2 cellular contexts compared by ENCODE assay signal in the genomic region with DNA sequence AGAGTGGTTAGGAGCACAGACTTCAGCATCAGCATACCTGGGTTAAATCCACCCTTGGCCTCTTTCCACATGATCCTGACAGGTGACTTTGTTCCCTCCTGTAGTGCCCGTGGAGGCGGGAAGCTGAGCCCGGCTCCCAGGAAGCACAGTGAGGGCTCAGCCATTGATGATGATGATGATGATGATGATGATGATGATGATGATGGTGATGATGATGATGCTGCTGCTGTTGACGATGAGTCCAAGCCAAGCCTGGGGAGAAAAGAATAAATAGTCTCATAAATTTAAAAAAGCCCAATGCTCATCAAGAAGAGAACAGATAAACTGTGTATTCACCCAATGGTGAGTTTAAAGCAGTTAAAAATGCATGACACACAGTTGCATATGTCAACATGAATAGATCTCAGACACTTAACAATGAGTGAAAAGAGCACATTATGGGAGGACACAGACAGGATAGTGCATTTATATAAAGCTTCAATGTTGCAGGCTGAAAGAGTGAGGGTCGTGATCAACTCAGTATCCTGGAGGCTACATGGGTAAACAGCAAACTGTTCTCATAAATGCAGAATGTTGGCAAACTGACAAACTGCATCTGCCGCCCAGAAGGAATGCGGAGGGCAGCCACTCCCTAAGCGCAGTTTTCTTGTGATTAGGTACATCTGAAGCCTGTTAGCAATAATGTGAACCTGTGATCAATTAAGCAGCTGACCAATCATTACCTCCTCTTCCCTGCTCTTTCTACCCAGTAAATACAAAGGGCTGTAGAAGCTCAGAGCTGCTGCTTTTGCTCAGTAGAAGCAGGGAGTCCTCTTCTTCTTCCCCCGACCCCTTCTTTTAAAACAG.
TF ChIP-seq lines count a peak whose summit lies in the region.

No MANE protein-coding gene starts in this region.

TF ChIP-seq in SK-N-SH treated with all-trans-retinoic acid at 6 μM for 48 hours, 23 proteins besides CTCF, POLR2A, EP300 and RAD21:
- TF ChIP-seq ARNTL (CRISPR knock-in tag; IDR thresholded peaks at IDR 0.05; ENCODE audit: borderline replicate concordance, low read depth) = no peak
- TF ChIP-seq, protein P1, sequence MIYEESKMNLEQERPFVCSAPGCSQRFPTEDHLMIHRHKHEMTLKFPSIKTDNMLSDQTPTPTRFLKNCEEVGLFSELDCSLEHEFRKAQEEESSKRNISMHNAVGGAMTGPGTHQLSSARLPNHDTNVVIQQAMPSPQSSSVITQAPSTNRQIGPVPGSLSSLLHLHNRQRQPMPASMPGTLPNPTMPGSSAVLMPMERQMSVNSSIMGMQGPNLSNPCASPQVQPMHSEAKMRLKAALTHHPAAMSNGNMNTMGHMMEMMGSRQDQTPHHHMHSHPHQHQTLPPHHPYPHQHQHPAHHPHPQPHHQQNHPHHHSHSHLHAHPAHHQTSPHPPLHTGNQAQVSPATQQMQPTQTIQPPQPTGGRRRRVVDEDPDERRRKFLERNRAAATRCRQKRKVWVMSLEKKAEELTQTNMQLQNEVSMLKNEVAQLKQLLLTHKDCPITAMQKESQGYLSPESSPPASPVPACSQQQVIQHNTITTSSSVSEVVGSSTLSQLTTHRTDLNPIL (CRISPR knock-in tag; IDR thresholded peaks at IDR 0.05; ENCODE audit: low read depth) = no peak
- TF ChIP-seq BACH2 (CRISPR knock-in tag; IDR thresholded peaks at IDR 0.05; ENCODE audit: borderline replicate concordance) = no peak
- TF ChIP-seq, protein P2, sequence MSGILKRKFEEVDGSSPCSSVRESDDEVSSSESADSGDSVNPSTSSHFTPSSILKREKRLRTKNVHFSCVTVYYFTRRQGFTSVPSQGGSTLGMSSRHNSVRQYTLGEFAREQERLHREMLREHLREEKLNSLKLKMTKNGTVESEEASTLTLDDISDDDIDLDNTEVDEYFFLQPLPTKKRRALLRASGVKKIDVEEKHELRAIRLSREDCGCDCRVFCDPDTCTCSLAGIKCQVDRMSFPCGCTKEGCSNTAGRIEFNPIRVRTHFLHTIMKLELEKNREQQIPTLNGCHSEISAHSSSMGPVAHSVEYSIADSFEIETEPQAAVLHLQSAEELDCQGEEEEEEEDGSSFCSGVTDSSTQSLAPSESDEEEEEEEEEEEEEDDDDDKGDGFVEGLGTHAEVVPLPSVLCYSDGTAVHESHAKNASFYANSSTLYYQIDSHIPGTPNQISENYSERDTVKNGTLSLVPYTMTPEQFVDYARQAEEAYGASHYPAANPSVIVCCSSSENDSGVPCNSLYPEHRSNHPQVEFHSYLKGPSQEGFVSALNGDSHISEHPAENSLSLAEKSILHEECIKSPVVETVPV (CRISPR knock-in tag; IDR thresholded peaks at IDR 0.05) = no peak
- TF ChIP-seq, protein P3, sequence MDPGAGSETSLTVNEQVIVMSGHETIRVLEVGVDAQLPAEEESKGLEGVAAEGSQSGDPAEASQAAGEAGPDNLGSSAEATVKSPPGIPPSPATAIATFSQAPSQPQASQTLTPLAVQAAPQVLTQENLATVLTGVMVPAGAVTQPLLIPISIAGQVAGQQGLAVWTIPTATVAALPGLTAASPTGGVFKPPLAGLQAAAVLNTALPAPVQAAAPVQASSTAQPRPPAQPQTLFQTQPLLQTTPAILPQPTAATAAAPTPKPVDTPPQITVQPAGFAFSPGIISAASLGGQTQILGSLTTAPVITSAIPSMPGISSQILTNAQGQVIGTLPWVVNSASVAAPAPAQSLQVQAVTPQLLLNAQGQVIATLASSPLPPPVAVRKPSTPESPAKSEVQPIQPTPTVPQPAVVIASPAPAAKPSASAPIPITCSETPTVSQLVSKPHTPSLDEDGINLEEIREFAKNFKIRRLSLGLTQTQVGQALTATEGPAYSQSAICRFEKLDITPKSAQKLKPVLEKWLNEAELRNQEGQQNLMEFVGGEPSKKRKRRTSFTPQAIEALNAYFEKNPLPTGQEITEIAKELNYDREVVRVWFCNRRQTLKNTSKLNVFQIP (CRISPR knock-in tag; IDR thresholded peaks at IDR 0.05; ENCODE audit: borderline replicate concordance, low read depth) = no peak
- TF ChIP-seq CSDC2 (CRISPR knock-in tag; IDR thresholded peaks at IDR 0.05) = no peak
- no peak for TF ChIP-seq ESRRG (CRISPR knock-in tag; IDR thresholded peaks at IDR 0.05)
- no peak for TF ChIP-seq ZFP30 (CRISPR knock-in tag; IDR thresholded peaks at IDR 0.05)
- no peak for TF ChIP-seq ZC3H10 (CRISPR knock-in tag; IDR thresholded peaks at IDR 0.05)
- no peak for TF ChIP-seq ZNF565 (CRISPR knock-in tag; conservative IDR thresholded peaks at IDR 0.05; ENCODE audit: low read depth)
- TF ChIP-seq, protein P4, sequence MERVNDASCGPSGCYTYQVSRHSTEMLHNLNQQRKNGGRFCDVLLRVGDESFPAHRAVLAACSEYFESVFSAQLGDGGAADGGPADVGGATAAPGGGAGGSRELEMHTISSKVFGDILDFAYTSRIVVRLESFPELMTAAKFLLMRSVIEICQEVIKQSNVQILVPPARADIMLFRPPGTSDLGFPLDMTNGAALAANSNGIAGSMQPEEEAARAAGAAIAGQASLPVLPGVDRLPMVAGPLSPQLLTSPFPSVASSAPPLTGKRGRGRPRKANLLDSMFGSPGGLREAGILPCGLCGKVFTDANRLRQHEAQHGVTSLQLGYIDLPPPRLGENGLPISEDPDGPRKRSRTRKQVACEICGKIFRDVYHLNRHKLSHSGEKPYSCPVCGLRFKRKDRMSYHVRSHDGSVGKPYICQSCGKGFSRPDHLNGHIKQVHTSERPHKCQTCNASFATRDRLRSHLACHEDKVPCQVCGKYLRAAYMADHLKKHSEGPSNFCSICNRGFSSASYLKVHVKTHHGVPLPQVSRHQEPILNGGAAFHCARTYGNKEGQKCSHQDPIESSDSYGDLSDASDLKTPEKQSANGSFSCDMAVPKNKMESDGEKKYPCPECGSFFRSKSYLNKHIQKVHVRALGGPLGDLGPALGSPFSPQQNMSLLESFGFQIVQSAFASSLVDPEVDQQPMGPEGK (CRISPR knock-in tag; IDR thresholded peaks at IDR 0.05; ENCODE audit: borderline replicate concordance) = no peak

TF ChIP-seq in SK-N-SH, 30 proteins besides CTCF, POLR2A, EP300 and RAD21:
- TF ChIP-seq, protein P5, sequence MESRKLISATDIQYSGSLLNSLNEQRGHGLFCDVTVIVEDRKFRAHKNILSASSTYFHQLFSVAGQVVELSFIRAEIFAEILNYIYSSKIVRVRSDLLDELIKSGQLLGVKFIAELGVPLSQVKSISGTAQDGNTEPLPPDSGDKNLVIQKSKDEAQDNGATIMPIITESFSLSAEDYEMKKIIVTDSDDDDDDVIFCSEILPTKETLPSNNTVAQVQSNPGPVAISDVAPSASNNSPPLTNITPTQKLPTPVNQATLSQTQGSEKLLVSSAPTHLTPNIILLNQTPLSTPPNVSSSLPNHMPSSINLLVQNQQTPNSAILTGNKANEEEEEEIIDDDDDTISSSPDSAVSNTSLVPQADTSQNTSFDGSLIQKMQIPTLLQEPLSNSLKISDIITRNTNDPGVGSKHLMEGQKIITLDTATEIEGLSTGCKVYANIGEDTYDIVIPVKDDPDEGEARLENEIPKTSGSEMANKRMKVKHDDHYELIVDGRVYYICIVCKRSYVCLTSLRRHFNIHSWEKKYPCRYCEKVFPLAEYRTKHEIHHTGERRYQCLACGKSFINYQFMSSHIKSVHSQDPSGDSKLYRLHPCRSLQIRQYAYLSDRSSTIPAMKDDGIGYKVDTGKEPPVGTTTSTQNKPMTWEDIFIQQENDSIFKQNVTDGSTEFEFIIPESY (IDR thresholded peaks at IDR 0.05; ENCODE audit: borderline replicate concordance, low read depth) = no peak
- TF ChIP-seq, protein P6, sequence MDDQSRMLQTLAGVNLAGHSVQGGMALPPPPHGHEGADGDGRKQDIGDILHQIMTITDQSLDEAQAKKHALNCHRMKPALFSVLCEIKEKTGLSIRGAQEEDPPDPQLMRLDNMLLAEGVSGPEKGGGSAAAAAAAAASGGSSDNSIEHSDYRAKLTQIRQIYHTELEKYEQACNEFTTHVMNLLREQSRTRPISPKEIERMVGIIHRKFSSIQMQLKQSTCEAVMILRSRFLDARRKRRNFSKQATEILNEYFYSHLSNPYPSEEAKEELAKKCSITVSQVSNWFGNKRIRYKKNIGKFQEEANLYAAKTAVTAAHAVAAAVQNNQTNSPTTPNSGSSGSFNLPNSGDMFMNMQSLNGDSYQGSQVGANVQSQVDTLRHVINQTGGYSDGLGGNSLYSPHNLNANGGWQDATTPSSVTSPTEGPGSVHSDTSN (IDR thresholded peaks at IDR 0.05) = no peak
- TF ChIP-seq GABPA (IDR thresholded peaks at IDR 0.05; ENCODE audit: low read depth) = no peak
- TF ChIP-seq, protein P7, sequence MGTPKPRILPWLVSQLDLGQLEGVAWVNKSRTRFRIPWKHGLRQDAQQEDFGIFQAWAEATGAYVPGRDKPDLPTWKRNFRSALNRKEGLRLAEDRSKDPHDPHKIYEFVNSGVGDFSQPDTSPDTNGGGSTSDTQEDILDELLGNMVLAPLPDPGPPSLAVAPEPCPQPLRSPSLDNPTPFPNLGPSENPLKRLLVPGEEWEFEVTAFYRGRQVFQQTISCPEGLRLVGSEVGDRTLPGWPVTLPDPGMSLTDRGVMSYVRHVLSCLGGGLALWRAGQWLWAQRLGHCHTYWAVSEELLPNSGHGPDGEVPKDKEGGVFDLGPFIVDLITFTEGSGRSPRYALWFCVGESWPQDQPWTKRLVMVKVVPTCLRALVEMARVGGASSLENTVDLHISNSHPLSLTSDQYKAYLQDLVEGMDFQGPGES (IDR thresholded peaks at IDR 0.05; ENCODE audit: low read depth, low read length) = no peak
- no peak for TF ChIP-seq FOXJ3 (CRISPR knock-in tag; IDR thresholded peaks at IDR 0.05)
- TF ChIP-seq, protein P8, sequence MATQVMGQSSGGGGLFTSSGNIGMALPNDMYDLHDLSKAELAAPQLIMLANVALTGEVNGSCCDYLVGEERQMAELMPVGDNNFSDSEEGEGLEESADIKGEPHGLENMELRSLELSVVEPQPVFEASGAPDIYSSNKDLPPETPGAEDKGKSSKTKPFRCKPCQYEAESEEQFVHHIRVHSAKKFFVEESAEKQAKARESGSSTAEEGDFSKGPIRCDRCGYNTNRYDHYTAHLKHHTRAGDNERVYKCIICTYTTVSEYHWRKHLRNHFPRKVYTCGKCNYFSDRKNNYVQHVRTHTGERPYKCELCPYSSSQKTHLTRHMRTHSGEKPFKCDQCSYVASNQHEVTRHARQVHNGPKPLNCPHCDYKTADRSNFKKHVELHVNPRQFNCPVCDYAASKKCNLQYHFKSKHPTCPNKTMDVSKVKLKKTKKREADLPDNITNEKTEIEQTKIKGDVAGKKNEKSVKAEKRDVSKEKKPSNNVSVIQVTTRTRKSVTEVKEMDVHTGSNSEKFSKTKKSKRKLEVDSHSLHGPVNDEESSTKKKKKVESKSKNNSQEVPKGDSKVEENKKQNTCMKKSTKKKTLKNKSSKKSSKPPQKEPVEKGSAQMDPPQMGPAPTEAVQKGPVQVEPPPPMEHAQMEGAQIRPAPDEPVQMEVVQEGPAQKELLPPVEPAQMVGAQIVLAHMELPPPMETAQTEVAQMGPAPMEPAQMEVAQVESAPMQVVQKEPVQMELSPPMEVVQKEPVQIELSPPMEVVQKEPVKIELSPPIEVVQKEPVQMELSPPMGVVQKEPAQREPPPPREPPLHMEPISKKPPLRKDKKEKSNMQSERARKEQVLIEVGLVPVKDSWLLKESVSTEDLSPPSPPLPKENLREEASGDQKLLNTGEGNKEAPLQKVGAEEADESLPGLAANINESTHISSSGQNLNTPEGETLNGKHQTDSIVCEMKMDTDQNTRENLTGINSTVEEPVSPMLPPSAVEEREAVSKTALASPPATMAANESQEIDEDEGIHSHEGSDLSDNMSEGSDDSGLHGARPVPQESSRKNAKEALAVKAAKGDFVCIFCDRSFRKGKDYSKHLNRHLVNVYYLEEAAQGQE (IDR thresholded peaks at IDR 0.05; ENCODE audit: low read depth, low read length) = no peak
- no peak for TF ChIP-seq MXI1 (IDR thresholded peaks at IDR 0.05; ENCODE audit: low read depth, low read length)
- TF ChIP-seq GATA2 (CRISPR knock-in tag; IDR thresholded peaks at IDR 0.05) = no peak
- TF ChIP-seq SMC3 (IDR thresholded peaks at IDR 0.05; ENCODE audit: low read depth, low read length) = no peak
- TF ChIP-seq, protein P9, sequence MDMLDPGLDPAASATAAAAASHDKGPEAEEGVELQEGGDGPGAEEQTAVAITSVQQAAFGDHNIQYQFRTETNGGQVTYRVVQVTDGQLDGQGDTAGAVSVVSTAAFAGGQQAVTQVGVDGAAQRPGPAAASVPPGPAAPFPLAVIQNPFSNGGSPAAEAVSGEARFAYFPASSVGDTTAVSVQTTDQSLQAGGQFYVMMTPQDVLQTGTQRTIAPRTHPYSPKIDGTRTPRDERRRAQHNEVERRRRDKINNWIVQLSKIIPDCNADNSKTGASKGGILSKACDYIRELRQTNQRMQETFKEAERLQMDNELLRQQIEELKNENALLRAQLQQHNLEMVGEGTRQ (IDR thresholded peaks at IDR 0.05; ENCODE audit: borderline replicate concordance, low read depth, low read length) = no peak
- TF ChIP-seq MEF2A (IDR thresholded peaks at IDR 0.05; ENCODE audit: borderline replicate concordance, low read depth) = no peak
- no peak for TF ChIP-seq CHD2 (IDR thresholded peaks at IDR 0.05; ENCODE audit: low read length, partially characterized antibody)
- no peak for TF ChIP-seq RFX5 (IDR thresholded peaks at IDR 0.05; ENCODE audit: low read length)
- no peak for TF ChIP-seq ELF1 (IDR thresholded peaks at IDR 0.05)
- TF ChIP-seq RXRA (IDR thresholded peaks at IDR 0.05; ENCODE audit: borderline replicate concordance, low read depth) = no peak
- TF ChIP-seq, protein P10, sequence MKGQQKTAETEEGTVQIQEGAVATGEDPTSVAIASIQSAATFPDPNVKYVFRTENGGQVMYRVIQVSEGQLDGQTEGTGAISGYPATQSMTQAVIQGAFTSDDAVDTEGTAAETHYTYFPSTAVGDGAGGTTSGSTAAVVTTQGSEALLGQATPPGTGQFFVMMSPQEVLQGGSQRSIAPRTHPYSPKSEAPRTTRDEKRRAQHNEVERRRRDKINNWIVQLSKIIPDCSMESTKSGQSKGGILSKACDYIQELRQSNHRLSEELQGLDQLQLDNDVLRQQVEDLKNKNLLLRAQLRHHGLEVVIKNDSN (IDR thresholded peaks at IDR 0.05; ENCODE audit: borderline replicate concordance, low read depth) = no peak
